1 cellular context compared by ENCODE assay signal in genomic region chr20:11687546-11688292, GRCh38.
TF ChIP-seq lines count a peak whose summit lies in the region.

No MANE protein-coding gene starts in this region.

TF ChIP-seq in HepG2, 621 proteins besides CTCF, POLR2A, EP300 and RAD21 (continued from another document and continues in another):
- 0 out of 2 replicates have a peak, but pooled peaks have one; percentile 40 for TF ChIP-seq ZZZ3 (CRISPR knock-in tag; IDR thresholded peaks at IDR 0.05; ENCODE audit: borderline replicate concordance)
- TF ChIP-seq BHLHE40 (IDR thresholded peaks at IDR 0.05; ENCODE audit: low read length), result no peak
- no peak for TF ChIP-seq ZNF891 (CRISPR knock-in tag; IDR thresholded peaks at IDR 0.05)
- TF ChIP-seq YEATS2 (CRISPR knock-in tag; IDR thresholded peaks at IDR 0.05; ENCODE audit: borderline replicate concordance), result peak; percentile 33; the same call in 1 of the 2 replicates
- TF ChIP-seq PAXIP1 (CRISPR knock-in tag; conservative IDR thresholded peaks at IDR 0.05), result peak; percentile 84
- no peak for TF ChIP-seq ATF7 (IDR thresholded peaks at IDR 0.05)
- peak; percentile 34; the same call in 1 of the 2 replicates for TF ChIP-seq ATF7 (CRISPR knock-in tag; IDR thresholded peaks at IDR 0.05)
- peak; percentile 52 for TF ChIP-seq NR2C2 (CRISPR knock-in tag; IDR thresholded peaks at IDR 0.05; ENCODE audit: borderline replicate concordance)
- TF ChIP-seq ZMAT3 (CRISPR knock-in tag; conservative IDR thresholded peaks at IDR 0.05), result no peak; the same call in 1 of the 2 replicates
- no peak for TF ChIP-seq YEATS4 (CRISPR knock-in tag; IDR thresholded peaks at IDR 0.05; ENCODE audit: borderline replicate concordance)
- no peak for TF ChIP-seq CHD4 (IDR thresholded peaks at IDR 0.05; ENCODE audit: borderline replicate concordance, low read length)
- no peak for TF ChIP-seq ZNF615 (CRISPR knock-in tag; IDR thresholded peaks at IDR 0.05; ENCODE audit: borderline replicate concordance)
- TF ChIP-seq ZNF879 (CRISPR knock-in tag; IDR thresholded peaks at IDR 0.05), result no peak
- no peak for TF ChIP-seq FIP1L1 (IDR thresholded peaks at IDR 0.05; ENCODE audit: borderline replicate concordance, insufficient read depth, low read depth, low read length)
- TF ChIP-seq HDAC6 (IDR thresholded peaks at IDR 0.05; ENCODE audit: low read depth, low read length), result no peak
- no peak for TF ChIP-seq ARID4A (CRISPR knock-in tag; IDR thresholded peaks at IDR 0.05; ENCODE audit: borderline replicate concordance)
- TF ChIP-seq ZNF883 (CRISPR knock-in tag; IDR thresholded peaks at IDR 0.05; ENCODE audit: not compliant biosample characterization), result no peak
- TF ChIP-seq USF2 (IDR thresholded peaks at IDR 0.05; ENCODE audit: low read depth, low read length), result no peak
- no peak for TF ChIP-seq USF2 (CRISPR knock-in tag; IDR thresholded peaks at IDR 0.05; ENCODE audit: borderline replicate concordance)
- no peak for TF ChIP-seq PCBP1 (IDR thresholded peaks at IDR 0.05; ENCODE audit: borderline replicate concordance, low read depth, low read length)
- no peak for TF ChIP-seq SIX4 (CRISPR knock-in tag; IDR thresholded peaks at IDR 0.05)
- peak; percentile 64; the same call in 1 of the 2 replicates for TF ChIP-seq ZNF784 (CRISPR knock-in tag; IDR thresholded peaks at IDR 0.05; ENCODE audit: borderline replicate concordance)
- TF ChIP-seq ZNF782 (CRISPR knock-in tag; IDR thresholded peaks at IDR 0.05; ENCODE audit: borderline replicate concordance), result no peak
- no peak for TF ChIP-seq SMYD3 (CRISPR knock-in tag; IDR thresholded peaks at IDR 0.05)
- TF ChIP-seq PATZ1 (CRISPR knock-in tag; IDR thresholded peaks at IDR 0.05), result no peak
- TF ChIP-seq ERF (CRISPR knock-in tag; IDR thresholded peaks at IDR 0.05), result peak; percentile 81
- TF ChIP-seq ZBTB33 (CRISPR knock-in tag; IDR thresholded peaks at IDR 0.05), result no peak
- no peak for TF ChIP-seq CREB3 (CRISPR knock-in tag; IDR thresholded peaks at IDR 0.05)
- no peak for TF ChIP-seq ZNF580 (CRISPR knock-in tag; IDR thresholded peaks at IDR 0.05; ENCODE audit: borderline replicate concordance, low read depth)
- no peak for TF ChIP-seq ZNF484 (CRISPR knock-in tag; IDR thresholded peaks at IDR 0.05; ENCODE audit: borderline replicate concordance, low read depth)
- no peak for TF ChIP-seq CBFB (CRISPR knock-in tag; IDR thresholded peaks at IDR 0.05)
- TF ChIP-seq ZNF260 (CRISPR knock-in tag; IDR thresholded peaks at IDR 0.05; ENCODE audit: borderline replicate concordance, low read depth), result no peak
- no peak for TF ChIP-seq ZNF136 (CRISPR knock-in tag; IDR thresholded peaks at IDR 0.05; ENCODE audit: low read depth)
- TF ChIP-seq KAT7 (CRISPR knock-in tag; IDR thresholded peaks at IDR 0.05; ENCODE audit: borderline replicate concordance), result no peak
- no peak for TF ChIP-seq PRMT3 (CRISPR knock-in tag; IDR thresholded peaks at IDR 0.05; ENCODE audit: borderline replicate concordance, low read depth)
- TF ChIP-seq MAF1 (CRISPR knock-in tag; IDR thresholded peaks at IDR 0.05; ENCODE audit: borderline replicate concordance), result no peak
- 0 out of 2 replicates have a peak, but pooled peaks have one; percentile 33 for TF ChIP-seq CENPX (CRISPR knock-in tag; IDR thresholded peaks at IDR 0.05)
- TF ChIP-seq MED8 (CRISPR knock-in tag; IDR thresholded peaks at IDR 0.05; ENCODE audit: insufficient replicate concordance), result no peak
- peak; percentile 54; the same call in 1 of the 2 replicates for TF ChIP-seq GATAD1 (CRISPR knock-in tag; IDR thresholded peaks at IDR 0.05)
- TF ChIP-seq ZNF570 (CRISPR knock-in tag; IDR thresholded peaks at IDR 0.05; ENCODE audit: borderline replicate concordance), result no peak
- no peak for TF ChIP-seq MYNN (CRISPR knock-in tag; IDR thresholded peaks at IDR 0.05; ENCODE audit: low read depth)
- TF ChIP-seq ZBTB20 (CRISPR knock-in tag; IDR thresholded peaks at IDR 0.05; ENCODE audit: borderline replicate concordance, low read depth), result no peak
- no peak for TF ChIP-seq MYPOP (CRISPR knock-in tag; IDR thresholded peaks at IDR 0.05)
- 0 out of 2 replicates have a peak, but pooled peaks have one; percentile 12 for TF ChIP-seq KDM4B (CRISPR knock-in tag; IDR thresholded peaks at IDR 0.05)
- TF ChIP-seq RXRB (CRISPR knock-in tag; IDR thresholded peaks at IDR 0.05; ENCODE audit: borderline replicate concordance), result peak; percentile 71
- TF ChIP-seq ZNF607 (CRISPR knock-in tag; IDR thresholded peaks at IDR 0.05; ENCODE audit: borderline replicate concordance), result no peak
- no peak for TF ChIP-seq HHEX (CRISPR knock-in tag; IDR thresholded peaks at IDR 0.05)
- TF ChIP-seq ETS1 (CRISPR knock-in tag; IDR thresholded peaks at IDR 0.05), result no peak
- peak; percentile 60 for TF ChIP-seq HDAC1 (CRISPR knock-in tag; IDR thresholded peaks at IDR 0.05)
